Comparison of ENCODE assay signal across 25 cellular contexts in the genomic region with DNA sequence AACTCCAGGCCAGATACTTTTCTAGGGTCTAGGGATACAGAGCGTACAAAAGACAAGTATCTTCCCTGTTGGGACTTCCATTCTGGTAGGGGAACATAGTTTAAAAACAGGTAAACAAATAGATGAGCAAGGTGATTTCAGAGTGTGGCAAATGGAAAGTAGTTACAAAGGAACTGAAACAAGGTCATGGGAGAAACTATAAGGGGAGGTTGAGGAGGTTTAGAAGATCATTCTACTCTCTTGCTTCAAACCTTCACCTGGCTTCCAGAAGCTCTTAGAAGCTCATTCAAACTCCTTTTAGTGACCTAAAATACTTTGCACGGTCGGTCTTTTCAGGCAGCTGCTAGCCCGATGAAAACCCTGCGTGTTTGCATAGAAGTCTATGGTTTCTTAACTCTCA.
DNase-seq lines count a peak whose midpoint lies in the region; ATAC-seq and TF ChIP-seq lines count a peak whose summit lies in the region.
"Had no signal": no experiment of that assay in that cellular context is flagged by ENCODE, and none has a peak within 500 bp of the region (broad histone marks: within the 10 kb centered on the region; RNA-seq: fewer than 3 reads in every experiment).

No MANE protein-coding gene starts in this region.

- in situ Hi-C loops in GM13977 (cut with MboI; ENCODE audit: low pct_unique_long_range_greater_than_20kb, low sequenced_read_pairs, unreplicated experiment), result no loop called here

- H3K27ac ChIP-seq in 22Rv1 (peak overlapping the region; percentile 63), VCaP (peak overlapping the region; percentile 98)
- H3K27ac ChIP-seq: BLaER1, heart right ventricle, SJSA1 had no signal

- TF ChIP-seq CTCF in 22Rv1 (IDR thresholded peaks at IDR 0.05), result no peak
- no peak for TF ChIP-seq CTCF in GM13977 (IDR thresholded peaks at IDR 0.05; ENCODE audit: extremely low read depth, insufficient read depth, missing control alignments)
- TF ChIP-seq CTCF in VCaP (conservative IDR thresholded peaks at IDR 0.05), result no peak

- ATAC-seq in GM21529 (IDR thresholded peaks at IDR 0.05; ENCODE audit: unreplicated experiment) (peak; percentile 45), HG03097 (IDR thresholded peaks at IDR 0.05; ENCODE audit: low FRiP score, unreplicated experiment) (no peak)
- ATAC-seq: activated CD8-positive, alpha-beta T cell treated with anti-CD3 and anti-CD28 coated beads, Interleukin-2, amount 10 ng/mL, durations not matched to agents 7 days and 5 days; HCT116; heart right ventricle; left colon; T-cell had no signal

- DNase-seq in GM13977 (ENCODE audit: low spot score) (peak; percentile 56), AG08395 (ENCODE audit: low spot score) (no peak), AG08396 (ENCODE audit: low spot score) (no peak), DMS153 (lab: John Stamatoyannopoulos, UW) (no peak)
- DNase-seq: activated CD4-positive, CD25-positive, alpha-beta regulatory T cell treated with anti-CD3 and anti-CD28 coated beads, Interleukin-2, amount 50 U/mL, for 72 hours; activated CD8-positive, alpha-beta T cell treated with anti-CD3 and anti-CD28 coated beads, Interleukin-2, amount 10 ng/mL, durations not matched to agents 7 days and 5 days; activated gamma-delta T cell; DND-41; effector memory CD4-positive, alpha-beta T cell; erythroblast; heart right ventricle; left colon; mesenchymal stem cell; MV-4-11; NCI-H1694; NCI-H2171 treated with DMSO at 0.1 percent for 48 hours; NCI-H524 treated with DMSO at 0.1 percent for 48 hours; T-cell had no signal
